1 cellular context compared by ENCODE assay signal in the genomic region with DNA sequence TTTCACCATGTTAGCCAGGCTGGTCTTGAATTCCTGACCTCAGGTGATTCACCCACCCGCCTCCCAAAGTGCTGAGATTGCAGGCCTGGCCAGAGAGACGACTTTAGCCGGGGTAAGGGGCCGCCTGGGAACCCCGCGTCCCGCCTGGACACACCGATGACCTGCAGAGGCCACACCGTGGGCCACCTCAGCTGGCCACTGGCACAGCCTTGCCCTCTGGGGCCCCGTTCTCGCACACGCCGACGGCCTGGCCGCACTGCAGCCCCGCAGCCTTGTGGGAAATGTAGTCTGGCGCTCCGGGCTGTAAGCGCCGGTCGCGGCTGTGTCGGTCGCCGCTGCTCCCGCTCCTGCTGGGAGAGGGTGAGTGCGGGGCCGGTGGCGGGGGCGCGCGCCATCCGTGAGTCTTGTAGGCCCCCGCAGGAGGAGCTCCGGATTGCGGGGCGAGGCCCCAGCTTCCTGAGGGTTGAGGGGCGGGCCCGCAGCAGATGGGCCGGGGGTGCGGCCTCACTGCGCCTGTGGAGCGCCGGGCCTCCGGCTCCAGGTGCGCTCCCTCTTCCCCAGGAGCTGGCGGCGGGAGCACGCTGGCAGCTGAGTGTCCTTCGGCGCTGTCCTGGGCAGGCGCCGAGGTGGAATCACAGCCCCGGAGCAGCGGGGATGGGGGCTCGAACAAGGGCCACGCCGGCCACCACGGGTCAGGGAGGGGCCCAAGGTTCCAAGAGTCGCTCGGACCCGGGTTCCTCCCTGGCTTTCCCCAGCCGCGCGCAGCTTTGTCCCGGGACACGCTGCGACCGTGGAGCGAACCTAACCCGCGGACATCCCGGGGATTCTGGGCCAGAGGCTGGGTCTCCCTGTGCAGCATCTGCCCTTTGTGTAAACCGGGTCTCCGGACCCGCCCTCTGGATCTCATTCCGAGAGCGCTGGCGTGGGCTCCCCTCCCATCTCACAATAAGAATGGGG.
A peak's percentile ranks its signal among the peaks of the same experiment; 100 is the strongest.
TF ChIP-seq lines count a peak whose summit lies in the region.

TSS of gene ZFP2 (plus strand) at position 299 of the 957 bp plus-strand sequence. CDS start 35,401 bp downstream, outside the sequence.

TF ChIP-seq in H1, 55 proteins besides CTCF, POLR2A, EP300 and RAD21 (continued from another document):
- peak; percentile 74 for TF ChIP-seq PHF8 (conservative IDR thresholded peaks at IDR 0.05; ENCODE audit: low read depth, low read length)
- peak; percentile 98 for TF ChIP-seq KDM4A (IDR thresholded peaks at IDR 0.05; ENCODE audit: low read depth, low read length, severe bottlenecking)
- TF ChIP-seq, protein P1, sequence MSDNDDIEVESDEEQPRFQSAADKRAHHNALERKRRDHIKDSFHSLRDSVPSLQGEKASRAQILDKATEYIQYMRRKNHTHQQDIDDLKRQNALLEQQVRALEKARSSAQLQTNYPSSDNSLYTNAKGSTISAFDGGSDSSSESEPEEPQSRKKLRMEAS (IDR thresholded peaks at IDR 0.05), result peak; percentile 60
- 0 out of 2 replicates have a peak, but pooled peaks have one; percentile 24 for TF ChIP-seq GABPA (IDR thresholded peaks at IDR 0.05; ENCODE audit: borderline replicate concordance, insufficient read depth, low read length)
- TF ChIP-seq, protein P2, sequence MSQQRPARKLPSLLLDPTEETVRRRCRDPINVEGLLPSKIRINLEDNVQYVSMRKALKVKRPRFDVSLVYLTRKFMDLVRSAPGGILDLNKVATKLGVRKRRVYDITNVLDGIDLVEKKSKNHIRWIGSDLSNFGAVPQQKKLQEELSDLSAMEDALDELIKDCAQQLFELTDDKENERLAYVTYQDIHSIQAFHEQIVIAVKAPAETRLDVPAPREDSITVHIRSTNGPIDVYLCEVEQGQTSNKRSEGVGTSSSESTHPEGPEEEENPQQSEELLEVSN (IDR thresholded peaks at IDR 0.05), result peak; percentile 61; the same call in 1 of the 2 replicates
- peak in 1 of 2 experiments; percentile 44; a peak in 1 of 4 replicates for TF ChIP-seq SIN3A (conservative IDR thresholded peaks at IDR 0.05 in 1 of 2, IDR thresholded peaks at IDR 0.05 in 1 of 2; ENCODE audit: low read depth in 1 of 2, low read length in 2 of 2)
- no peak for TF ChIP-seq HDAC6 (IDR thresholded peaks at IDR 0.05; ENCODE audit: low read depth, low read length)
- no peak for TF ChIP-seq ATF3 (IDR thresholded peaks at IDR 0.05; ENCODE audit: insufficient read depth, low read depth, low read length)
- no peak for TF ChIP-seq CHD2 (IDR thresholded peaks at IDR 0.05; ENCODE audit: low read length)
- peak; percentile 67; the same call in 1 of the 2 replicates for TF ChIP-seq CREB1 (IDR thresholded peaks at IDR 0.05)
- TF ChIP-seq GTF2F1 (IDR thresholded peaks at IDR 0.05; ENCODE audit: borderline replicate concordance, low read depth, low read length), result no peak
- peak; percentile 23; the same call in 1 of the 2 replicates for TF ChIP-seq TCF12 (IDR thresholded peaks at IDR 0.05; ENCODE audit: low read depth, low read length)
- TF ChIP-seq SRF (IDR thresholded peaks at IDR 0.05; ENCODE audit: low read depth, low read length), result no peak
- 0 out of 2 replicates have a peak, but pooled peaks have one; percentile 6 for TF ChIP-seq EGR1 (IDR thresholded peaks at IDR 0.05; ENCODE audit: borderline replicate concordance, low read depth, low read length)
TF ChIP-seq in H1: peak in this region for 11.
